In the genomic region with DNA sequence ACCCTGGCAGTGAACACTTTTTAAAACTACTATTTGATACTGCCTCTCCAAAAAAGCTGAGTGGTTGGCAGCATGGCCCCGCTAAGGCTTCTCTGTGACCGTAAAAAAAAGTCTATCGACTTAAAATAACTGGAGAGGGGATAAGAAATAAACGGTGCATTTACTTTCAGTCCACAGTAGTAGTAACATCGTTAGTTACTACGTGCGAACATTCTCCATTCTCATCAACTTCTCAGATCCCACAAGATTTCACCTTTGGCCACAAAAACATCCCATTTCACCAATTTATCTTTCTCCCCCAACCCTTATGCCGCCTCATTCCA, we compare ENCODE assay signal across 8 cellular contexts. TPM values are rescaled to one million over a fixed set of nuclear protein-coding genes. Genes with fewer than 3 reads are reported as not detected.
DNase-seq lines count a peak whose midpoint lies in the region; ATAC-seq and TF ChIP-seq lines count a peak whose summit lies in the region.

No MANE protein-coding gene starts in this region.

- H3K4me2 ChIP-seq in OCI-LY3 (ENCODE audit: low read length), result peak overlapping the region; percentile 86

- DNase-seq in epithelial cell of proximal tubule (ENCODE audit: low read depth), result peak; percentile 12
- DNase-seq in ovary, result no peak
- DNase-seq in stimulated activated CD4-positive, alpha-beta T cell treated with anti-CD3 and anti-CD28 coated beads, Interleukin-4, amount 100 ng/mL, for 1 hour, result no peak
- no peak for DNase-seq in SHP77 (lab: John Stamatoyannopoulos, UW)
- no peak for DNase-seq in CD1c-positive myeloid dendritic cell (ENCODE audit: extremely low spot score)

- no peak for TF ChIP-seq CTCF in OCI-LY3 (IDR thresholded peaks at IDR 0.05; ENCODE audit: low read depth, low read length)
- TF ChIP-seq CTCF in epithelial cell of proximal tubule (conservative IDR thresholded peaks at IDR 0.05; ENCODE audit: low read depth, low read length), result no peak
- no peak for TF ChIP-seq CTCF in ovary (IDR thresholded peaks at IDR 0.05)

- peak overlapping the region; percentile 100 for H2AFZ ChIP-seq in OCI-LY3 (ENCODE audit: low read depth, low read length)

- 15 to 51% (median 31%) methylated on average over 8 of the region's 8 CpGs for WGBS in ovary, 3 donors

- no peaks in the 10 kb centered on the region for H4K20me1 ChIP-seq in OCI-LY3 (ENCODE audit: insufficient read depth, low read length)

- H3K27me3 ChIP-seq in OCI-LY3 (ENCODE audit: low read depth, low read length) (no peaks in the 10 kb centered on the region), ovary (no peaks in the 10 kb centered on the region)

- peak overlapping the region; percentile 94 for H3K27ac ChIP-seq in OCI-LY3 (ENCODE audit: low read length)
- peak overlapping the region; percentile 69 to 88 for H3K27ac ChIP-seq in ovary

- intact Hi-C loops in ovary (cut with DNase I), result no loop called here

- H3K4me3 ChIP-seq in OCI-LY3 (ENCODE audit: low read length) (peak overlapping the region; percentile 81), epithelial cell of proximal tubule (ENCODE audit: low read depth, low read length) (peak overlapping the region; percentile 81), ovary (peak overlapping the region; percentile 61)

- H3K36me3 ChIP-seq in OCI-LY3 (replicated peaks; ENCODE audit: low read depth, low read length) (peaks cover 27% of the 10 kb centered on the region), ovary (no peaks in the 10 kb centered on the region)

- H3K4me1 ChIP-seq in OCI-LY3 (ENCODE audit: low read length) (peaks cover 22% of the 10 kb centered on the region), ovary (ENCODE audit: insufficient read depth) (no peaks in the 10 kb centered on the region)

- ATAC-seq in GM18511 (IDR thresholded peaks at IDR 0.05; ENCODE audit: unreplicated experiment), result peak; percentile 35
- peak; percentile 23 for ATAC-seq in HG02610 (IDR thresholded peaks at IDR 0.05; ENCODE audit: unreplicated experiment)

- TF ChIP-seq EP300 in ovary (IDR thresholded peaks at IDR 0.05), result no peak

- TF ChIP-seq POLR2A in ovary (IDR thresholded peaks at IDR 0.05), result no peak

- H3K9me3 ChIP-seq in OCI-LY3 (ENCODE audit: insufficient read depth, low read length) (no peaks in the 10 kb centered on the region), ovary (no peaks in the 10 kb centered on the region)

- peak overlapping the region; percentile 97 for H3K9ac ChIP-seq in OCI-LY3 (ENCODE audit: low read length)

- peaks cover 30% of the 10 kb centered on the region for H3K79me2 ChIP-seq in OCI-LY3 (ENCODE audit: low read length)

RNA-seq across cellular contexts. Expression of gene EXOSC9, which starts 0.5 kb away (rescaled TPM):
- 55.5 and 71.1 TPM in 2 replicates for total RNA-seq in epithelial cell of proximal tubule
- 10 to 100 TPM; 13.2 to 21.8 (median 15.8) TPM for total RNA-seq in ovary
- 10 to 100 TPM; 19.6 to 21.8 TPM for polyA plus RNA-seq in ovary

RNA-seq across cellular contexts. Expression of gene CCNA2, which starts 23.1 kb away (rescaled TPM):
- total RNA-seq in epithelial cell of proximal tubule (106 and 139 TPM in 2 replicates), ovary (1 to 10 TPM in 4 of 7 donors, under 1 TPM in 3; 0.65 to 2.2 (median 1.4) TPM)
- 1 to 10 TPM; 1.2 to 3.3 TPM for polyA plus RNA-seq in ovary

RNA-seq across cellular contexts. Expression of gene SMIM43, which starts 35.6 kb away (rescaled TPM):
- total RNA-seq in epithelial cell of proximal tubule, result 0.07 TPM in 1 of 2 replicates, not detected in the other
- total RNA-seq in ovary, result under 1 TPM in 2 of 7 donors, not detected in 5; 0.23 to 0.27 TPM
- polyA plus RNA-seq in ovary, result under 1 TPM; 0.11 to 0.40 TPM

Comparison
In these comparisons a context has a peak if more than half of its experiments do, and no peak if none do; other contexts are left out.
1. RNA of gene CCNA2, which starts 23.1 kb away (total RNA-seq): 106 to 139 TPM in epithelial cell of proximal tubule; 0.65 to 2.2 TPM in ovary; every median in the first group is over 10 times any median in the second.
2. Peak in every context shown above with its lines, with median percentiles within 50 percentile points of each other: H3K4me3 ChIP-seq.